ENCODE assay signal across 8 cellular contexts in genomic region chr16:21757080-21757671, GRCh38.
DNase-seq lines count a peak whose midpoint lies in the region; ATAC-seq and TF ChIP-seq lines count a peak whose summit lies in the region.
"Not testable (repeated sequence)": the region's sequence is repeated elsewhere in the genome, so short reads cannot be mapped to it uniquely, and the experiment has no call there.

No MANE protein-coding gene starts in this region.

- not testable (repeated sequence) for H3K36me3 Mint-ChIP-seq in CD4-positive, alpha-beta T cell (ENCODE audit: low read depth); natural killer cell treated with Interleukin-12 subunit alpha and Interleukin-12 subunit beta and Interleukin-15 and Interleukin-18, amount 100 ng/mL, for 72 hours

- not testable (repeated sequence) for H3K27ac Mint-ChIP-seq in CD4-positive, alpha-beta T cell; natural killer cell treated with Interleukin-12 subunit alpha and Interleukin-12 subunit beta and Interleukin-15 and Interleukin-18, amount 100 ng/mL, for 72 hours

- POLR2A ChIA-PET in CD4-positive, alpha-beta T cell (lab: Charles Lee): not testable (repeated sequence)

- not testable (repeated sequence) for H3K4me1 Mint-ChIP-seq in CD4-positive, alpha-beta T cell (ENCODE audit: low read depth); natural killer cell treated with Interleukin-12 subunit alpha and Interleukin-12 subunit beta and Interleukin-15 and Interleukin-18, amount 100 ng/mL, for 72 hours (ENCODE audit: low read depth in 2 of 2)

- not testable (repeated sequence) for H3K9me3 Mint-ChIP-seq in CD4-positive, alpha-beta T cell; natural killer cell treated with Interleukin-12 subunit alpha and Interleukin-12 subunit beta and Interleukin-15 and Interleukin-18, amount 100 ng/mL, for 72 hours

- not testable (repeated sequence) for DNase-seq in CD4-positive, alpha-beta T cell; Right ventricle myocardium superior; natural killer cell treated with Interleukin-12 subunit alpha and Interleukin-12 subunit beta and Interleukin-15 and Interleukin-18, amount 100 ng/mL, for 72 hours (ENCODE audit: low spot score)
- DNase-seq in activated T-cell treated with anti-CD3 and anti-CD28 coated beads, Interleukin-2, amount 50 U/mL, for 1 hour: peak; percentile 19

- H3K27me3 ChIP-seq in CD4-positive, alpha-beta T cell (ENCODE audit: control insufficient read depth, insufficient read depth, low read length): not testable (repeated sequence)

- not testable (repeated sequence) for TF ChIP-seq CTCF in CD4-positive, alpha-beta T cell (IDR thresholded peaks at IDR 0.05)

- H3K27ac ChIP-seq in CD4-positive, alpha-beta T cell (ENCODE audit: low read depth, low read length): not testable (repeated sequence)

- H3K27me3 Mint-ChIP-seq in CD4-positive, alpha-beta T cell; natural killer cell treated with Interleukin-12 subunit alpha and Interleukin-12 subunit beta and Interleukin-15 and Interleukin-18, amount 100 ng/mL, for 72 hours: not testable (repeated sequence)

- not testable (repeated sequence) for H3K9me3 ChIP-seq in CD4-positive, alpha-beta T cell (ENCODE audit: control insufficient read depth, low read length)

- peak; percentile 98 for ATAC-seq in CD4-positive, alpha-beta T cell (ENCODE audit: poor library complexity)
- ATAC-seq in GM19324 (IDR thresholded peaks at IDR 0.05; ENCODE audit: low FRiP score, unreplicated experiment) (peak; percentile 65), GM21723 (IDR thresholded peaks at IDR 0.05; ENCODE audit: unreplicated experiment) (peak; percentile 68), HG02981 (IDR thresholded peaks at IDR 0.05; ENCODE audit: unreplicated experiment) (peak; percentile 71), HG03521 (IDR thresholded peaks at IDR 0.05; ENCODE audit: unreplicated experiment) (peak; percentile 78), Right ventricle myocardium superior (ENCODE audit: poor library complexity) (peak; percentile 99)
- ATAC-seq in natural killer cell treated with Interleukin-12 subunit alpha and Interleukin-12 subunit beta and Interleukin-15 and Interleukin-18, amount 100 ng/mL, for 72 hours: peak; percentile 87 to 88

- CTCF ChIA-PET in CD4-positive, alpha-beta T cell (lab: Charles Lee): not testable (repeated sequence)

- intact Hi-C loops in CD4-positive, alpha-beta T cell (cut with DNase I, micrococcal nuclease); Right ventricle myocardium superior (cut with DNase I): not testable (repeated sequence)

- H3K4me3 Mint-ChIP-seq in CD4-positive, alpha-beta T cell; natural killer cell treated with Interleukin-12 subunit alpha and Interleukin-12 subunit beta and Interleukin-15 and Interleukin-18, amount 100 ng/mL, for 72 hours: not testable (repeated sequence)
